In genomic region chr6:24974182-24975171, GRCh38 we compare ENCODE assay signal across 8 cellular contexts. TPM values are rescaled to one million over a fixed set of nuclear protein-coding genes. Genes with fewer than 3 reads are reported as not detected.
DNase-seq lines count a peak whose midpoint lies in the region; ATAC-seq, FAIRE-seq and TF ChIP-seq lines count a peak whose summit lies in the region.

No MANE protein-coding gene starts in this region.

- peaks cover 40% of the 10 kb centered on the region for H3K4me1 Mint-ChIP-seq in GM23338

- H3K4me2 ChIP-seq in H1 (ENCODE audit: insufficient read depth in 1 of 2, low read depth in 2 of 2, low read length in 2 of 2) (no peak overlapping the region), GM23338 (no peak overlapping the region)

- no peak overlapping the region for H2BK120ac ChIP-seq in H1 (replicated peaks; ENCODE audit: low read depth, low read length)

- H4K20me1 ChIP-seq in H1 (replicated peaks in 1 of 2; ENCODE audit: control insufficient read depth in 1 of 2, insufficient read depth in 2 of 2, low read length in 2 of 2) (no peaks in the 10 kb centered on the region), GM23338 (replicated peaks; ENCODE audit: insufficient read depth) (no peaks in the 10 kb centered on the region)

- no peak overlapping the region for H2BK15ac ChIP-seq in H1 (ENCODE audit: low read length)

- H3K14ac ChIP-seq in H1 (ENCODE audit: insufficient read length): no peak overlapping the region

- FAIRE-seq in H1 (lab: Jason Lieb, UNC): no peak

- peak; percentile 75 for DNase-seq in OCI-M1 (lab: John Stamatoyannopoulos, UW)
- no peak for DNase-seq in H1 (ENCODE audit: low read depth in 1 of 2, low spot score in 2 of 2)
- DNase-seq in GM23338 (ENCODE audit: low spot score): no peak
- DNase-seq in GOT3 (lab: John Stamatoyannopoulos, UW): no peak
- DNase-seq in DMS 273 (lab: John Stamatoyannopoulos, UW; ENCODE audit: unreplicated experiment): no peak
- no peak for DNase-seq in amygdala (lab: John Stamatoyannopoulos, UW)

- H3K9me3 ChIP-seq in H1 (ENCODE audit: insufficient read depth in 2 of 2, low read depth in 1 of 2, low read length in 1 of 2): no peaks in the 10 kb centered on the region

- no peak overlapping the region for H4K91ac ChIP-seq in H1 (replicated peaks; ENCODE audit: insufficient read length, low read length)

- no peak overlapping the region for H3K27ac Mint-ChIP-seq in GM23338

- H3K27me3 ChIP-seq in H1 (replicated peaks in 1 of 4; ENCODE audit: control insufficient read depth in 3 of 4, extremely low read depth in 1 of 4, insufficient read depth in 3 of 4, low read length in 3 of 4): no peaks in the 10 kb centered on the region
- no peaks in the 10 kb centered on the region for H3K27me3 ChIP-seq in GM23338 (ENCODE audit: insufficient read depth)

- no peak overlapping the region for H2BK12ac ChIP-seq in H1 (ENCODE audit: low read depth, low read length)

- H3F3A ChIP-seq in GM23338 (replicated peaks; ENCODE audit: low read depth): 0 out of 2 replicates have a peak, but pooled peaks cover 3% of the 10 kb centered on the region

- H3K9ac ChIP-seq in H1 (replicated peaks in 1 of 4; ENCODE audit: extremely low read depth in 1 of 4, low read depth in 3 of 4, low read length in 3 of 4): no peak overlapping the region

- TF ChIP-seq CTCF in H1 (IDR thresholded peaks at IDR 0.05; ENCODE audit: control extremely low read depth in 1 of 3, insufficient read depth in 1 of 3, low read depth in 1 of 3, low read length in 3 of 3) (no peak), GM23338 (conservative IDR thresholded peaks at IDR 0.05; ENCODE audit: low read depth in 2 of 2) (no peak)

- H3K36me3 Mint-ChIP-seq in GM23338 (ENCODE audit: low read depth): no peaks in the 10 kb centered on the region

- no peak overlapping the region for H2AFZ ChIP-seq in H1 (ENCODE audit: low read length)
- H2AFZ ChIP-seq in GM23338: no peak overlapping the region

- no peak overlapping the region for H3K4me3 ChIP-seq in H1 (ENCODE audit: extremely low read depth in 1 of 4, insufficient read depth in 2 of 4, low read depth in 3 of 4, low read length in 4 of 4)
- H3K4me3 ChIP-seq in GM23338: no peak overlapping the region

- H3K27me3 Mint-ChIP-seq in GM23338 (ENCODE audit: insufficient read depth, low read depth, poor library complexity): peaks cover 6% of the 10 kb centered on the region

- H3K4ac ChIP-seq in H1 (replicated peaks; ENCODE audit: insufficient read length, low read depth, low read length): no peak overlapping the region

- no peak overlapping the region for H3K23ac ChIP-seq in H1 (ENCODE audit: insufficient read length)

- no peaks in the 10 kb centered on the region for H3K79me1 ChIP-seq in H1 (ENCODE audit: low read depth, low read length)

- H2BK20ac ChIP-seq in H1 (ENCODE audit: low read length): peak overlapping the region; percentile 40; the same call in 1 of the 2 replicates

- WGBS in H1 (ENCODE audit: extremely low coverage in 1 of 2, insufficient coverage in 1 of 2, insufficient read length in 1 of 2, insufficient replicate concordance in 2 of 2, low coverage in 1 of 2, low lambda C conversion rate in 2 of 2, missing lambda C conversion rate in 1 of 2), 2 experiments: 94% methylated on average over 7 of the region's 7 CpGs; no CpG with 5 or more reads in 1 of the 2 experiments

- no peak overlapping the region for H2AK5ac ChIP-seq in H1 (ENCODE audit: low read depth, low read length)

- no peak overlapping the region; the same call in 1 of the 2 replicates for H3K18ac ChIP-seq in H1 (ENCODE audit: extremely low read depth, low read length)

- 0 out of 2 replicates have a peak, but pooled peaks cover 4% of the 10 kb centered on the region for H3K9me2 ChIP-seq in GM23338 (ENCODE audit: insufficient read depth)

- H3K23me2 ChIP-seq in H1 (ENCODE audit: low read depth, low read length): no peaks in the 10 kb centered on the region

- no peak overlapping the region for H3K4me3 Mint-ChIP-seq in GM23338

- H3K4me1 ChIP-seq in H1 (replicated peaks in 1 of 4; ENCODE audit: control insufficient read depth in 3 of 4, insufficient read depth in 4 of 4, low read length in 3 of 4) (peaks cover 0 to 5% (median 5%) of the 10 kb centered on the region in 4 experiments; a peak in 2 of 7 replicates), GM23338 (ENCODE audit: insufficient read depth) (peaks cover 16% of the 10 kb centered on the region)

- H3K79me2 ChIP-seq in H1 (ENCODE audit: control insufficient read depth in 1 of 2, insufficient read depth in 2 of 2, low read length in 2 of 2) (no peaks in the 10 kb centered on the region), GM23338 (replicated peaks; ENCODE audit: insufficient read depth) (no peaks in the 10 kb centered on the region)

- H4K5ac ChIP-seq in H1 (ENCODE audit: insufficient read length, low read depth, low read length): no peak overlapping the region

- no peak for TF ChIP-seq EP300 in H1 (IDR thresholded peaks at IDR 0.05; ENCODE audit: borderline replicate concordance in 1 of 2, low read depth in 2 of 2, low read length in 2 of 2)

- H3K36me3 ChIP-seq in H1 (ENCODE audit: control insufficient read depth in 2 of 4, insufficient read depth in 4 of 4, low read length in 3 of 4) (no peaks in the 10 kb centered on the region), GM23338 (ENCODE audit: insufficient read depth) (no peaks in the 10 kb centered on the region)

- CTCF ChIA-PET in H1 (lab: Charles Lee; ENCODE audit: partially characterized antibody): interaction anchor here (0.6 to 2.3 kb wide), 5 partner anchors 17 to 274 kb away, joined by 3 to 12 read pairs (median 3); partner anchors contain the start of gene RIPOR2

- POLR2A ChIA-PET in H1 (lab: Charles Lee; ENCODE audit: partially characterized antibody): interaction anchor here (1.2 kb wide), 2 partner anchors 17 to 72 kb away, joined by 3 to 6 read pairs; no protein-coding TSS in a partner anchor

- TF ChIP-seq POLR2A in H1 (IDR thresholded peaks at IDR 0.05; ENCODE audit: control extremely low read depth in 1 of 2, low read depth in 2 of 2, low read length in 2 of 2): no peak

- ATAC-seq in GM18861 (IDR thresholded peaks at IDR 0.05; ENCODE audit: unreplicated experiment): peak; percentile 91
- ATAC-seq in HG02852 (IDR thresholded peaks at IDR 0.05; ENCODE audit: unreplicated experiment): peak; percentile 87
- ATAC-seq in GM23338: no peak

- H3K9me3 Mint-ChIP-seq in GM23338: no peaks in the 10 kb centered on the region

- no peak for TF ChIP-seq RAD21 in H1 (IDR thresholded peaks at IDR 0.05 in 1 of 2, conservative IDR thresholded peaks at IDR 0.05 in 1 of 2; ENCODE audit: low read depth in 2 of 2, low read length in 2 of 2)

- H4K8ac ChIP-seq in H1 (ENCODE audit: extremely low read depth, insufficient read depth, low read length): no peak overlapping the region

- H3K56ac ChIP-seq in H1 (replicated peaks; ENCODE audit: insufficient read length, low read depth, low read length): no peak overlapping the region

- H3K27ac ChIP-seq in H1 (ENCODE audit: low read depth, low read length) (no peak overlapping the region), GM23338 (ENCODE audit: low read depth) (no peak overlapping the region)

- no peak overlapping the region for H2BK5ac ChIP-seq in H1 (ENCODE audit: low read depth, low read length)

TF ChIP-seq in H1, 55 proteins besides CTCF, POLR2A, EP300 and RAD21:
- no peak for TF ChIP-seq HDAC6 (IDR thresholded peaks at IDR 0.05; ENCODE audit: low read depth, low read length)
- TF ChIP-seq EZH2 (IDR thresholded peaks at IDR 0.05; ENCODE audit: low read depth, low read length, severe bottlenecking): no peak
- no peak for TF ChIP-seq KDM5A (IDR thresholded peaks at IDR 0.05; ENCODE audit: low read length)
- no peak for TF ChIP-seq CBX8 (IDR thresholded peaks at IDR 0.05; ENCODE audit: borderline replicate concordance, low read depth, low read length)
- TF ChIP-seq SP2 (IDR thresholded peaks at IDR 0.05; ENCODE audit: low read length): no peak
- TF ChIP-seq PHF8 (conservative IDR thresholded peaks at IDR 0.05; ENCODE audit: low read depth, low read length): no peak
- no peak for TF ChIP-seq POLR2AphosphoS5 (IDR thresholded peaks at IDR 0.05; ENCODE audit: low read depth, low read length)
- no peak for TF ChIP-seq SRF (IDR thresholded peaks at IDR 0.05; ENCODE audit: low read depth, low read length)

TF ChIP-seq in GM23338, 12 proteins besides CTCF, POLR2A, EP300 and RAD21 (continues in another document):
- no peak for TF ChIP-seq REST (IDR thresholded peaks at IDR 0.05; ENCODE audit: unreplicated experiment)

RNA-seq across cellular contexts. Expression of gene RIPOR2, which starts 38.7 kb away (rescaled TPM):
- 44.5 and 45.6 TPM in 2 replicates for total RNA-seq in H1 (2021; fragmentation: NEBNext Ultra II Directional; extraction: Animal tissue kit (Norgen Biotek cat#: 25700))
- polyA plus RNA-seq in H1 (2011; rRNA removed): 13.3 and 16.7 TPM in 2 replicates
- 21.7 TPM for polyA plus RNA-seq in H1 (2011; cell fraction: cytosol; rRNA removed)
- 19.6 TPM for polyA plus RNA-seq in H1 (2011; cell fraction: nucleus; rRNA removed)
- 21.1 to 34.2 TPM (median 29.2 TPM) in 4 replicates for polyA plus RNA-seq in H1 (2012, experiment 1 of 2)
- polyA plus RNA-seq in H1 (2012, experiment 2 of 2): 9.9 TPM
- polyA plus RNA-seq in H1 (2013, experiment 1 of 2): 22.5 TPM
- 22.1 TPM for polyA plus RNA-seq in H1 (2013, experiment 2 of 2)
- 43.9 and 57.0 TPM in 2 replicates for polyA minus RNA-seq in H1 (2011; rRNA and poly(A)+ RNA removed)
- 17.9 TPM for polyA minus RNA-seq in H1 (2011; cell fraction: cytosol; rRNA and poly(A)+ RNA removed)
- 23.2 TPM for polyA minus RNA-seq in H1 (2011; cell fraction: nucleus; rRNA and poly(A)+ RNA removed)
- total RNA-seq in GM23338 (2014; rRNA removed; shearing (Covaris generic)): 22.5 TPM in 2 replicates
- polyA plus RNA-seq in GM23338 (2016; fragmentation: Nextera tagmentation; extraction: Ambion mirVana): 8.8 and 9.5 TPM in 2 replicates
